Comparison of ENCODE assay signal across 33 cellular contexts in the genomic region with DNA sequence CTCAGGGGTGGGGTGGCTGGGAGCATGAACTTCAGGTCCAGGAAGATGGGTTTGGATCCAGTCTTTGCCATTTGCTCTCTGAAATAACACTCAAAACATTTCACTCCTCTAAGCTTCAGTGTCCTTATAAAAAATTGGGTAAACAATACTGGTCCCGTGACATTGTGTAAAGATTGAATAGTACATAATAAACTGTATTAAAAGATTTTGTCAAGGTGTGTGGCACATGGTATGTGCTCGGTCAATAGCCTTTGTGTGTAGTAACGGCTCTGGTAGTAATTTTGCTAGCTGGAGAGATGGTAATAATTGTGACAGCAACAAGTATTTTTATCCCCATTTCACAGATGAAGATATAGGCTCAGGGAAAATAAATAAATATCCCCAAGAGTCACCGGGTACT. TPM values are rescaled to one million over a fixed set of nuclear protein-coding genes. Genes with fewer than 3 reads are reported as not detected.
"Had no signal": no experiment of that assay in that cellular context is flagged by ENCODE, and none has a peak within 500 bp of the region (broad histone marks: within the 10 kb centered on the region; RNA-seq: fewer than 3 reads in every experiment).

No MANE protein-coding gene starts in this region.

- H3K27me3 ChIP-seq: ascending aorta, breast epithelium, esophagus muscularis mucosa, gastrocnemius medialis had no signal

- ATAC-seq: activated CD4-positive, alpha-beta T cell treated with anti-CD3 and anti-CD28 coated beads for 36 hours; activated CD8-positive, alpha-beta memory T cell treated with anti-CD3 and anti-CD28 coated beads, Interleukin-2, amount 10 ng/mL, durations not matched to agents 7 days and 5 days; activated CD8-positive, alpha-beta T cell treated with anti-CD3 and anti-CD28 coated beads, Interleukin-2, amount 10 ng/mL, durations not matched to agents 7 days and 5 days; activated naive CD4-positive, alpha-beta T cell treated with anti-CD3 and anti-CD28 coated beads, Interleukin-2, amount 50 U/mL, for 72 hours; activated T-cell treated with anti-CD3 and anti-CD28 coated beads, Interleukin-2, amount 50 U/mL, for 72 hours; effector memory CD8-positive, alpha-beta T cell; foreskin keratinocyte; gastrocnemius medialis; T-helper 17 cell had no signal

- H3K4me1 ChIP-seq: ascending aorta, breast epithelium, esophagus muscularis mucosa, foreskin keratinocyte, gastrocnemius medialis had no signal

- H3K36me3 ChIP-seq: ascending aorta, breast epithelium, cardiac muscle cell, esophagus muscularis mucosa, gastrocnemius medialis had no signal

- H3K9me3 ChIP-seq: ascending aorta, breast epithelium, esophagus muscularis mucosa, gastrocnemius medialis had no signal

- H3K27ac ChIP-seq: ascending aorta, breast epithelium, cardiac muscle cell, coronary artery, dorsolateral prefrontal cortex, esophagus muscularis mucosa, foreskin keratinocyte, gastrocnemius medialis had no signal

- DNase-seq: activated CD4-positive, alpha-beta memory T cell treated with anti-CD3 and anti-CD28 coated beads for 36 hours; activated CD4-positive, alpha-beta T cell treated with anti-CD3 and anti-CD28 coated beads for 36 hours; activated CD4-positive, alpha-beta T cell treated with anti-CD3 and anti-CD28 coated beads, Interleukin-2, amount 10 ng/mL, durations not matched to agents 24 days and 14 days; activated CD4-positive, CD25-positive, alpha-beta regulatory T cell; activated CD4-positive, CD25-positive, alpha-beta regulatory T cell treated with anti-CD3 and anti-CD28 coated beads, Interleukin-2, amount 50 U/mL, for 72 hours; activated CD8-positive, alpha-beta memory T cell treated with anti-CD3 and anti-CD28 coated beads, Interleukin-2, amount 10 ng/mL, durations not matched to agents 7 days and 5 days; activated CD8-positive, alpha-beta memory T cell treated with anti-CD3 and anti-CD28 coated beads, Interleukin-2, amount 50 U/mL, for 4 hours; activated CD8-positive, alpha-beta T cell treated with anti-CD3 and anti-CD28 coated beads, Interleukin-2, amount 10 ng/mL, durations not matched to agents 7 days and 5 days; activated gamma-delta T cell; activated naive CD4-positive, alpha-beta T cell; activated naive CD4-positive, alpha-beta T cell treated with anti-CD3 and anti-CD28 coated beads, Interleukin-2, amount 10 ng/mL, durations not matched to agents 7 days and 5 days; activated naive CD8-positive, alpha-beta T cell treated with anti-CD3 and anti-CD28 coated beads, Interleukin-2, amount 10 ng/mL, durations not matched to agents 7 days and 5 days; activated T-cell treated with anti-CD3 and anti-CD28 coated beads for 4 hours; activated T-cell treated with anti-CD3 and anti-CD28 coated beads, Interleukin-2, amount 50 U/mL, for 24 hours; activated T-cell treated with anti-CD3 and anti-CD28 coated beads, Interleukin-2, amount 50 U/mL, for 72 hours; central memory CD4-positive, alpha-beta T cell; cerebellar nuclear complex; dorsolateral prefrontal cortex; effector memory CD8-positive, alpha-beta T cell; erythroblast; foreskin keratinocyte; gastrocnemius medialis; glutamatergic neuron; T-helper 1 cell; T-helper 17 cell; T1000 had no signal

- H3K4me3 ChIP-seq: ascending aorta, breast epithelium, cardiac muscle cell, coronary artery, dorsolateral prefrontal cortex, esophagus muscularis mucosa, gastrocnemius medialis had no signal

RNA-seq across cellular contexts. Expression of gene SFTPA2, which starts 4.3 kb away (rescaled TPM):
- total RNA-seq: activated CD4-positive, alpha-beta memory T cell treated with anti-CD3 and anti-CD28 coated beads for 36 hours; activated CD4-positive, alpha-beta T cell treated with anti-CD3 and anti-CD28 coated beads for 36 hours; activated CD4-positive, alpha-beta T cell treated with anti-CD3 and anti-CD28 coated beads, Interleukin-2, amount 10 ng/mL, durations not matched to agents 24 days and 14 days; activated CD8-positive, alpha-beta memory T cell treated with anti-CD3 and anti-CD28 coated beads for 36 hours; activated CD8-positive, alpha-beta memory T cell treated with anti-CD3 and anti-CD28 coated beads, Interleukin-2, amount 10 ng/mL, durations not matched to agents 7 days and 5 days; activated CD8-positive, alpha-beta T cell treated with anti-CD3 and anti-CD28 coated beads, Interleukin-2, amount 10 ng/mL, durations not matched to agents 7 days and 5 days; activated naive CD4-positive, alpha-beta T cell treated with anti-CD3 and anti-CD28 coated beads, Interleukin-2, amount 50 U/mL, for 72 hours; activated naive CD8-positive, alpha-beta T cell treated with anti-CD3 and anti-CD28 coated beads, Interleukin-2, amount 10 ng/mL, durations not matched to agents 7 days and 5 days; activated T-cell treated with anti-CD3 and anti-CD28 coated beads, Interleukin-2, amount 50 U/mL, for 72 hours; ascending aorta; foreskin keratinocyte; gastrocnemius medialis; T-helper 17 cell had no signal

RNA-seq across cellular contexts. Expression of gene SFTPA1, which starts 54.8 kb away (rescaled TPM):
- total RNA-seq: activated CD4-positive, alpha-beta memory T cell treated with anti-CD3 and anti-CD28 coated beads for 36 hours; activated CD4-positive, alpha-beta T cell treated with anti-CD3 and anti-CD28 coated beads for 36 hours; activated CD4-positive, alpha-beta T cell treated with anti-CD3 and anti-CD28 coated beads, Interleukin-2, amount 10 ng/mL, durations not matched to agents 24 days and 14 days; activated CD8-positive, alpha-beta memory T cell treated with anti-CD3 and anti-CD28 coated beads for 36 hours; activated CD8-positive, alpha-beta memory T cell treated with anti-CD3 and anti-CD28 coated beads, Interleukin-2, amount 10 ng/mL, durations not matched to agents 7 days and 5 days; activated CD8-positive, alpha-beta T cell treated with anti-CD3 and anti-CD28 coated beads, Interleukin-2, amount 10 ng/mL, durations not matched to agents 7 days and 5 days; activated naive CD4-positive, alpha-beta T cell treated with anti-CD3 and anti-CD28 coated beads, Interleukin-2, amount 50 U/mL, for 72 hours; activated naive CD8-positive, alpha-beta T cell treated with anti-CD3 and anti-CD28 coated beads, Interleukin-2, amount 10 ng/mL, durations not matched to agents 7 days and 5 days; activated T-cell treated with anti-CD3 and anti-CD28 coated beads, Interleukin-2, amount 50 U/mL, for 72 hours; ascending aorta; breast epithelium; cardiac muscle cell; foreskin keratinocyte; gastrocnemius medialis; T-helper 17 cell had no signal
